ENCODE assay signal across 1 cellular context in genomic region chr17:18968945-18969887, GRCh38.
TF ChIP-seq lines count a peak whose summit lies in the region.

No MANE protein-coding gene starts in this region.

TF ChIP-seq in WTC11, 78 proteins besides CTCF, POLR2A, EP300 and RAD21 (continued from another document):
- TF ChIP-seq AFF4 (CRISPR knock-in tag; IDR thresholded peaks at IDR 0.05; ENCODE audit: borderline replicate concordance) = no peak
